Comparison of ENCODE assay signal across 8 cellular contexts in the genomic region with DNA sequence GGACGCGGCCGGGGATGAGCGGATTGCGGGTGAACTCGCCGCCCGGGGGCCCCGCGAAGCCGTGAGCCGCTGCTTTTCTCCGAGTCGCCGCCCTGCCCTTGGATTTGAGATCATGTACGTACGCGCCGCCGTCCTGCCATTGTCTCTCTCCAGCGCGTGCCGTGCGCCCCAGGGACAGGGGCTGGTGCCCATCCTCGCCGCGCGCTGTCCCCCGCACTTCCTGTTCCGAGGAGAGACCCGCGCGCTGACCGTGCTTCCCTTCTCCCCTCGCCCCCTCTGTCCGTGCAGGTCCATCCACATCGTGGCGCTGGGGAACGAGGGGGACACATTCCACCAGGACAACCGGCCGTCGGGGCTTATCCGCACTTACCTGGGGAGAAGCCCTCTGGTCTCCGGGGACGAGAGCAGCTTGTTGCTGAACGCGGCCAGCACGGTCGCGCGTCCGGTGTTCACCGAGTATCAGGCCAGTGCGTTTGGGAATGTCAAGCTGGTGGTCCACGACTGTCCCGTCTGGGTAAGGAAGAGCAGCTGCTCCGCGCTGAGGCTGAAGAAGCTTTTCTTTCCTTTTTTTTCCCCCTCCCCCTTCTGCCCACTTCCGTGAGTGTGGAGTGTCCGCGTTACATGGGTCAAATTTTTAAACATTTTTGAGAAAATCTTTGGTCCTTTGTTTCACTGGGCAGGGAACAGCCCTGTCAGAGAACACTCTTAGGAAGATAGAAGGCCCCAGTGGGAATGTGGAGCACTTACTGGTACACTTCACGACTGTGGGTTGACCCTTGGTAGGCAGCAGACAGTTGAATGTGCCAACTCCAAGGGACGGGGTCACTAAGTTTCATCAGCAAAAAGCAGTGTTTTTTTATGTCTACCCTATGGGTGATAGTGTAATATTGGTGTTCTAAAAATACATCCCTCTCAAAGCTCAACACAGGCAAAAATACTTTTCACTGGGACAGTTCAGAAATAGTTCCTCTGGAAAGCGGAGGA. TPM values are rescaled to one million over a fixed set of nuclear protein-coding genes. Genes with fewer than 3 reads are reported as not detected.
A peak's percentile ranks its signal among the peaks of the same experiment; 100 is the strongest.
DNase-seq lines count a peak whose midpoint lies in the region; ATAC-seq, FAIRE-seq and TF ChIP-seq lines count a peak whose summit lies in the region.

No MANE protein-coding gene starts in this region.

- peaks cover 53% of the 10 kb centered on the region for H3K79me2 ChIP-seq in hepatocyte

- H3K4me1 ChIP-seq in hepatocyte (ENCODE audit: insufficient read depth): peaks cover 51% of the 10 kb centered on the region

- peak overlapping the region; percentile 39 for H2AFZ ChIP-seq in hepatocyte

- no peak for FAIRE-seq in RCC 7860 (lab: Jason Lieb, UNC)

- WGBS in hepatocyte (ENCODE audit: low lambda C conversion rate, missing lambda C conversion rate): 1% methylated on average over 64 of the region's 64 CpGs

- H3K4me3 ChIP-seq in AG09309 (ENCODE audit: control insufficient read depth, low read depth, low read length): peak overlapping the region; percentile 97
- H3K4me3 ChIP-seq in hepatocyte: peak overlapping the region; percentile 78

- H4K20me1 ChIP-seq in hepatocyte (ENCODE audit: insufficient read depth, poor library complexity, severe bottlenecking): no peaks in the 10 kb centered on the region

- no peaks in the 10 kb centered on the region for H3K9me3 ChIP-seq in hepatocyte (ENCODE audit: low read depth)

- H3K27ac ChIP-seq in angular gyrus (ENCODE audit: low read depth, low read length) (peak overlapping the region; percentile 90), hepatocyte (peak overlapping the region; percentile 89)

- H3K9me2 ChIP-seq in hepatocyte (replicated peaks; ENCODE audit: insufficient read depth): no peaks in the 10 kb centered on the region

- DNase-seq in AG09309 (ENCODE audit: low read depth) (no peak), RCC 7860 (ENCODE audit: low spot score) (peak; percentile 10), hepatocyte (ENCODE audit: low spot score) (peak; percentile 68), retina (peak; percentile 89), middle frontal gyrus (ENCODE audit: extremely low spot score, low spot score) (no peak)

- no peaks in the 10 kb centered on the region for H3K36me3 ChIP-seq in hepatocyte (replicated peaks; ENCODE audit: insufficient read depth, low read depth)

- H3K4me2 ChIP-seq in hepatocyte: peak overlapping the region; percentile 76

- TF ChIP-seq CTCF in AG09309 (IDR thresholded peaks at IDR 0.05; ENCODE audit: control insufficient read depth, insufficient read depth, low read depth, low read length, missing control alignments): no peak
- TF ChIP-seq CTCF in hepatocyte (IDR thresholded peaks at IDR 0.05; ENCODE audit: poor library complexity): no peak

- peak; percentile 6 for ATAC-seq in GM18861 (IDR thresholded peaks at IDR 0.05; ENCODE audit: unreplicated experiment)
- ATAC-seq in HG03103 (IDR thresholded peaks at IDR 0.05; ENCODE audit: low read depth, unreplicated experiment): peak; percentile 25

- no peaks in the 10 kb centered on the region for H3K27me3 ChIP-seq in hepatocyte

RNA-seq across cellular contexts. Expression of a gene that starts 0.7 kb away (rescaled TPM):
- 126 and 162 TPM in 2 replicates for total RNA-seq in hepatocyte
- polyA plus RNA-seq in hepatocyte: 91.3 and 113 TPM in 2 replicates

RNA-seq across cellular contexts. Expression of a gene that starts 49.1 kb away (rescaled TPM):
- total RNA-seq in hepatocyte: 0.33 TPM in 1 of 2 replicates, not detected in the other
- polyA plus RNA-seq in hepatocyte: 0.17 and 1.2 TPM in 2 replicates

Comparison
In these comparisons a context has a peak if more than half of its experiments do, and no peak if none do; other contexts are left out.
1. DNase-seq: peak in RCC 7860 (single experiment), hepatocyte (single experiment) and retina (single experiment); none in AG09309 (single experiment) and middle frontal gyrus (single experiment).